In genomic region chr15:90389513-90389912, GRCh38 we compare ENCODE assay signal across 9 cellular contexts. TPM values are rescaled to one million over a fixed set of nuclear protein-coding genes. Genes with fewer than 3 reads are reported as not detected.
A peak's percentile ranks its signal among the peaks of the same experiment; 100 is the strongest.
DNase-seq lines count a peak whose midpoint lies in the region; ATAC-seq and TF ChIP-seq lines count a peak whose summit lies in the region.
"Had no signal": no experiment of that assay in that cellular context is flagged by ENCODE, and none has a peak within 500 bp of the region (broad histone marks: within the 10 kb centered on the region; RNA-seq: fewer than 3 reads in every experiment).

No MANE protein-coding gene starts in this region.

- ATAC-seq in lower lobe of right lung, result no peak
- ATAC-seq: esophagus mucosa had no signal

- intact Hi-C loops in lower lobe of right lung (cut with DNase I), result no loop called here

- H3K27me3 Mint-ChIP-seq in activated CD4-positive, alpha-beta T cell treated with anti-CD3 and anti-CD28 coated beads, Interleukin-2, amount 10 ng/mL, durations not matched to agents 7 days and 5 days, result no peaks in the 10 kb centered on the region

- peak overlapping the region; percentile 95 for H3K27ac Mint-ChIP-seq in activated CD4-positive, alpha-beta T cell treated with anti-CD3 and anti-CD28 coated beads, Interleukin-2, amount 10 ng/mL, durations not matched to agents 7 days and 5 days

- POLR2A ChIA-PET in activated CD4-positive, alpha-beta T cell treated with anti-CD3 and anti-CD28 coated beads, Interleukin-2, amount 10 ng/mL, durations not matched to agents 7 days and 5 days (lab: Charles Lee), result no interaction called here

- peak overlapping the region; percentile 99 for H3K27ac ChIP-seq in lower lobe of right lung
- no peak overlapping the region for H3K27ac ChIP-seq in thymus (ENCODE audit: low read depth)

- no peaks in the 10 kb centered on the region for H3K27me3 ChIP-seq in lower lobe of right lung (ENCODE audit: low read depth)
- H3K27me3 ChIP-seq in thymus (ENCODE audit: control insufficient read depth, insufficient read depth), result no peaks in the 10 kb centered on the region

- peaks cover 61% of the 10 kb centered on the region for H3K4me1 Mint-ChIP-seq in activated CD4-positive, alpha-beta T cell treated with anti-CD3 and anti-CD28 coated beads, Interleukin-2, amount 10 ng/mL, durations not matched to agents 7 days and 5 days

- H3K9me3 ChIP-seq in lower lobe of right lung, result no peaks in the 10 kb centered on the region
- no peaks in the 10 kb centered on the region for H3K9me3 ChIP-seq in thymus (ENCODE audit: control insufficient read depth)

- TF ChIP-seq CTCF in astrocyte of the spinal cord (IDR thresholded peaks at IDR 0.05; ENCODE audit: low read depth, low read length) (no peak), lower lobe of right lung (IDR thresholded peaks at IDR 0.05) (no peak)

- H3K4me3 ChIP-seq in astrocyte of the spinal cord (ENCODE audit: low read depth, low read length) (peak overlapping the region; percentile 97), lower lobe of right lung (peak overlapping the region; percentile 90), thymus (ENCODE audit: low read length) (peak overlapping the region; percentile 96)

- H3K36me3 ChIP-seq in lower lobe of right lung (peaks cover 29% of the 10 kb centered on the region), thymus (ENCODE audit: control insufficient read depth, insufficient read depth) (peaks cover 13% of the 10 kb centered on the region)

- no peaks in the 10 kb centered on the region for H3K9me3 Mint-ChIP-seq in activated CD4-positive, alpha-beta T cell treated with anti-CD3 and anti-CD28 coated beads, Interleukin-2, amount 10 ng/mL, durations not matched to agents 7 days and 5 days

- CTCF ChIA-PET in activated CD4-positive, alpha-beta T cell treated with anti-CD3 and anti-CD28 coated beads, Interleukin-2, amount 10 ng/mL, durations not matched to agents 7 days and 5 days (lab: Charles Lee), result no interaction called here

- WGBS in thymus, result 94% methylated on average over 6 of the region's 6 CpGs

- peak overlapping the region; percentile 98 for H3K4me3 Mint-ChIP-seq in activated CD4-positive, alpha-beta T cell treated with anti-CD3 and anti-CD28 coated beads, Interleukin-2, amount 10 ng/mL, durations not matched to agents 7 days and 5 days

- in situ Hi-C loops in astrocyte of the spinal cord (cut with HindIII; ENCODE audit: low sequenced_read_pairs), result no loop called here

- H3K36me3 Mint-ChIP-seq in activated CD4-positive, alpha-beta T cell treated with anti-CD3 and anti-CD28 coated beads, Interleukin-2, amount 10 ng/mL, durations not matched to agents 7 days and 5 days (ENCODE audit: low read depth), result peaks cover 43% of the 10 kb centered on the region

- DNase-seq in activated CD4-positive, alpha-beta T cell treated with anti-CD3 and anti-CD28 coated beads, Interleukin-2, amount 10 ng/mL, durations not matched to agents 7 days and 5 days, result no peak
- no peak for DNase-seq in activated CD4-positive, alpha-beta T cell treated with anti-CD3 and anti-CD28 coated beads, Interleukin-2, amount 50 U/mL, for 1 hour
- DNase-seq in astrocyte of the spinal cord (ENCODE audit: low read depth, low spot score) (no peak), lower lobe of right lung (no peak), NCI-H345 (lab: John Stamatoyannopoulos, UW) (no peak), NCI-H1417 treated with DMSO at 0.1 percent for 48 hours (lab: John Stamatoyannopoulos, UW) (no peak), germinal center (ENCODE audit: low spot score) (no peak)

- H3K4me1 ChIP-seq in lower lobe of right lung, result peaks cover 59% of the 10 kb centered on the region
- peaks cover 8% of the 10 kb centered on the region for H3K4me1 ChIP-seq in thymus (ENCODE audit: control insufficient read depth, insufficient read depth, low read length)

RNA-seq across cellular contexts. Expression of gene IQGAP1, which starts 1.5 kb away (rescaled TPM):
- 100 to 1,000 TPM; 222 to 296 TPM for total RNA-seq in activated CD4-positive, alpha-beta T cell treated with anti-CD3 and anti-CD28 coated beads, Interleukin-2, amount 10 ng/mL, durations not matched to agents 7 days and 5 days
- total RNA-seq in lower lobe of right lung, result 265 TPM
- 144 TPM for polyA plus RNA-seq in thymus

RNA-seq across cellular contexts. Expression of gene ZNF774, which starts 37.4 kb away (rescaled TPM):
- total RNA-seq in activated CD4-positive, alpha-beta T cell treated with anti-CD3 and anti-CD28 coated beads, Interleukin-2, amount 10 ng/mL, durations not matched to agents 7 days and 5 days, result 1 to 10 TPM; 1.1 to 2.1 TPM
- 5.5 TPM for total RNA-seq in lower lobe of right lung
- 1.9 TPM for polyA plus RNA-seq in thymus
